In genomic region chrX:34382416-34382815, GRCh38 we compare ENCODE assay signal across 17 cellular contexts.
A peak's percentile ranks its signal among the peaks of the same experiment; 100 is the strongest.
DNase-seq lines count a peak whose midpoint lies in the region; ATAC-seq and TF ChIP-seq lines count a peak whose summit lies in the region.
"Had no signal": no experiment of that assay in that cellular context is flagged by ENCODE, and none has a peak within 500 bp of the region (broad histone marks: within the 10 kb centered on the region; RNA-seq: fewer than 3 reads in every experiment).

No MANE protein-coding gene starts in this region.

- DNase-seq in LHCN-M2 (ENCODE audit: low read depth) (peak; percentile 86), cardiac fibroblast (ENCODE audit: low read depth in 2 of 2) (peak; percentile 77 to 79), glomerular visceral epithelial cell (ENCODE audit: extremely low spot score) (peak; percentile 7), HuH-7 (ENCODE audit: low spot score) (no peak), lower leg skin (ENCODE audit: low spot score in 2 of 2) (no peak)
- DNase-seq in NK-92 treated with Interleukin-12 subunit alpha and Interleukin-12 subunit beta, amount 100 ng/mL, for 24 hours (lab: John Stamatoyannopoulos, UW): no peak
- DNase-seq: activated naive CD8-positive, alpha-beta T cell treated with anti-CD3 and anti-CD28 coated beads, Interleukin-2, amount 10 ng/mL, durations not matched to agents 7 days and 5 days; CD4-positive, alpha-beta memory T cell; glutamatergic neuron; left ventricle myocardium superior; retina; stimulated activated naive CD8-positive, alpha-beta T cell treated with anti-CD3 and anti-CD28 coated beads, Interleukin-15, Interleukin-2, amounts not matched to agents 100 U/mL and 50 U/mL, for 24 hours; trophoblast cell had no signal

- H3K4me1 ChIP-seq in ACC112 (ENCODE audit: control insufficient read depth, insufficient read depth, low read length, unreplicated experiment): peaks cover 33% of the 10 kb centered on the region
- H3K4me1 ChIP-seq: A549 had no signal

- H3K79me2 ChIP-seq in ACC112 (ENCODE audit: control insufficient read depth, insufficient read depth, low read length, unreplicated experiment): no peaks in the 10 kb centered on the region

- TF ChIP-seq CTCF in cardiac fibroblast (IDR thresholded peaks at IDR 0.05; ENCODE audit: low read depth, low read length) (no peak), lower leg skin (IDR thresholded peaks at IDR 0.05) (no peak)

- H3K4me3 ChIP-seq in ACC112 (ENCODE audit: low read depth, low read length) (no peak overlapping the region), cardiac fibroblast (replicated peaks in 1 of 2; ENCODE audit: low read depth in 2 of 2, low read length in 2 of 2) (no peak overlapping the region), lower leg skin (ENCODE audit: low read depth, poor library complexity, severe bottlenecking) (no peak overlapping the region)
- H3K4me3 ChIP-seq: A549 had no signal

- ATAC-seq in GM18858 (IDR thresholded peaks at IDR 0.05; ENCODE audit: unreplicated experiment): no peak
- ATAC-seq: A549; activated T-helper 17 cell treated with anti-CD3 and anti-CD28 coated beads, Interleukin-2, amount 50 U/mL, for 72 hours; left ventricle myocardium superior; stimulated activated naive CD8-positive, alpha-beta T cell treated with anti-CD3 and anti-CD28 coated beads, Interleukin-15, Interleukin-2, amounts not matched to agents 100 U/mL and 50 U/mL, for 24 hours had no signal

- no peak for TF ChIP-seq POLR2A in lower leg skin (IDR thresholded peaks at IDR 0.05)

- no peaks in the 10 kb centered on the region for H3K27me3 ChIP-seq in ACC112 (ENCODE audit: insufficient read depth, low read length)

- peak overlapping the region; percentile 90 for H3K27ac ChIP-seq in ACC112 (ENCODE audit: low read depth, low read length)
- H3K27ac ChIP-seq: A549 had no signal

- peak overlapping the region; percentile 60 for H2AFZ ChIP-seq in ACC112 (ENCODE audit: low read length, unreplicated experiment)

- H3K36me3 ChIP-seq in ACC112 (ENCODE audit: insufficient read depth, low read length): no peaks in the 10 kb centered on the region

- intact Hi-C loops in lower leg skin (cut with DNase I; ENCODE audit: low total_unique reads): no loop called here

- 69 to 75% methylated on average over 2 of the region's 2 CpGs for WGBS in lower leg skin, 2 donors

Comparison
In these comparisons a context has a peak if more than half of its experiments do, and no peak if none do; other contexts are left out.
1. DNase-seq: peak in LHCN-M2 (single experiment), cardiac fibroblast (2 of 2) and glomerular visceral epithelial cell (single experiment); none in HuH-7 (single experiment), NK-92 treated with Interleukin-12 subunit alpha and Interleukin-12 subunit beta, amount 100 ng/mL, for 24 hours (single experiment) and lower leg skin (0 of 2).